In the genomic region with DNA sequence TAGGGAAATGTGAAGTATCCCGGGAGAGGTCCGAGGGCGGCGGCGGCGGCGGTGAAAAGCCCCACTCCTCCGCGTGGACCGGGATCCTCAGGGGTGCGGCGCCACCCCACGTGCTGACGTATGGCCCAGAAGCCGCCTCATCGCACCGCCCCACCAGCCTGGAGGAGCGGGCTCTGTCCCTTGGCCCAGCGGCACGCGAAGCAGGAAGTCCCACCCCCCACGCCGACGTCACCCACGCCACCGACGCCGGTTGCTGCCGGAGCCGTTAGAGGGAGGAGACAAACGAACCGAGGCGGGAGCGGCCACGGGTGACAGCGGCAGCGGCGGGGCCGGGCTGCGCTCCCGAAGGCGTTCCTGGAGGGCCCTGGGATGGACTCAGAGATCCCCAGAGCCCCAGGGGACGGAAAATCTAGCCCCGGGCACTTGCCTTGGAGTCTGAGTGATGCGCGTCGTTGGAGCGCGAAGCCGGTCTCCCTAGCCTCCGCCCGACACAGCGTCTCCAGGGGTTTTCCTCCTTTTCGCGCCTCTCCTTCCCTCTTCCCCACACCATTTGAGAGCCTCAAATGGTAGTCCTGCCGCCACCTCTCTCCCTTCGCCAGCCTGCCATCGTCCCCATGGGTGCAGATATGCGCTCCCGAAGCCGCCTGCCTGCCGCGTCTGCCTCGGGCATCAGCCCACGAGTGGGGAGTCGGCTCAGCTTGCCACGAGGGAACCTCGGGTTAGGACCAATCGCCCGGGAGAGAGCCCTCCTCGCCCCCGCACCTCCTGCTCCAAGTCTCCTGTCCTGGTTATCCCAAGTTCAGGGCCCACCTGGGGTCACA, we compare ENCODE assay signal across 1 cellular context.
TF ChIP-seq lines count a peak whose summit lies in the region.

A gene with protein sequence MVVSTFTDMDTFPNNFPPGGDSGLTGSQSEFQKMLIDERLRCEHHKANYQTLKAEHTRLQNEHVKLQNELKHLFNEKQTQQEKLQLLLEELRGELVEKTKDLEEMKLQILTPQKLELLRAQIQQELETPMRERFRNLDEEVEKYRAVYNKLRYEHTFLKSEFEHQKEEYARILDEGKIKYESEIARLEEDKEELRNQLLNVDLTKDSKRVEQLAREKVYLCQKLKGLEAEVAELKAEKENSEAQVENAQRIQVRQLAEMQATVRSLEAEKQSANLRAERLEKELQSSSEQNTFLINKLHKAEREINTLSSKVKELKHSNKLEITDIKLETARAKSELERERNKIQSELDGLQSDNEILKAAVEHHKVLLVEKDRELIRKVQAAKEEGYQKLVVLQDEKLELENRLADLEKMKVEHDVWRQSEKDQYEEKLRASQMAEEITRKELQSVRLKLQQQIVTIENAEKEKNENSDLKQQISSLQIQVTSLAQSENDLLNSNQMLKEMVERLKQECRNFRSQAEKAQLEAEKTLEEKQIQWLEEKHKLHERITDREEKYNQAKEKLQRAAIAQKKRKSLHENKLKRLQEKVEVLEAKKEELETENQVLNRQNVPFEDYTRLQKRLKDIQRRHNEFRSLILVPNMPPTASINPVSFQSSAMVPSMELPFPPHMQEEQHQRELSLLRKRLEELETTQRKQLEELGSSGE (minus strand): TSS at position 95 of the 821 bp plus-strand sequence. CDS start 47,377 bp downstream, outside the sequence.

TF ChIP-seq in H1, 55 proteins besides CTCF, POLR2A, EP300 and RAD21:
- TF ChIP-seq KDM4A (IDR thresholded peaks at IDR 0.05; ENCODE audit: low read depth, low read length, severe bottlenecking), result peak; percentile 99
- TF ChIP-seq, protein P1, sequence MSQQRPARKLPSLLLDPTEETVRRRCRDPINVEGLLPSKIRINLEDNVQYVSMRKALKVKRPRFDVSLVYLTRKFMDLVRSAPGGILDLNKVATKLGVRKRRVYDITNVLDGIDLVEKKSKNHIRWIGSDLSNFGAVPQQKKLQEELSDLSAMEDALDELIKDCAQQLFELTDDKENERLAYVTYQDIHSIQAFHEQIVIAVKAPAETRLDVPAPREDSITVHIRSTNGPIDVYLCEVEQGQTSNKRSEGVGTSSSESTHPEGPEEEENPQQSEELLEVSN (IDR thresholded peaks at IDR 0.05), result peak; percentile 1
- no peak for TF ChIP-seq JUND (IDR thresholded peaks at IDR 0.05; ENCODE audit: low read length)
- TF ChIP-seq, protein P2, sequence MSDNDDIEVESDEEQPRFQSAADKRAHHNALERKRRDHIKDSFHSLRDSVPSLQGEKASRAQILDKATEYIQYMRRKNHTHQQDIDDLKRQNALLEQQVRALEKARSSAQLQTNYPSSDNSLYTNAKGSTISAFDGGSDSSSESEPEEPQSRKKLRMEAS (IDR thresholded peaks at IDR 0.05), result peak; percentile 87
- peak; percentile 90 for TF ChIP-seq ASH2L (IDR thresholded peaks at IDR 0.05; ENCODE audit: low read length)
- peak; percentile 78 for TF ChIP-seq PHF8 (conservative IDR thresholded peaks at IDR 0.05; ENCODE audit: low read depth, low read length)
- TF ChIP-seq, protein P3, sequence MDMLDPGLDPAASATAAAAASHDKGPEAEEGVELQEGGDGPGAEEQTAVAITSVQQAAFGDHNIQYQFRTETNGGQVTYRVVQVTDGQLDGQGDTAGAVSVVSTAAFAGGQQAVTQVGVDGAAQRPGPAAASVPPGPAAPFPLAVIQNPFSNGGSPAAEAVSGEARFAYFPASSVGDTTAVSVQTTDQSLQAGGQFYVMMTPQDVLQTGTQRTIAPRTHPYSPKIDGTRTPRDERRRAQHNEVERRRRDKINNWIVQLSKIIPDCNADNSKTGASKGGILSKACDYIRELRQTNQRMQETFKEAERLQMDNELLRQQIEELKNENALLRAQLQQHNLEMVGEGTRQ (IDR thresholded peaks at IDR 0.05; ENCODE audit: low read length), result no peak
- peak; percentile 78; the same call in 1 of the 2 replicates for TF ChIP-seq EGR1 (IDR thresholded peaks at IDR 0.05; ENCODE audit: borderline replicate concordance, low read depth, low read length)
- TF ChIP-seq SUZ12 (IDR thresholded peaks at IDR 0.05; ENCODE audit: low read length), result no peak; the same call in 1 of the 2 replicates
- TF ChIP-seq KDM1A (IDR thresholded peaks at IDR 0.05; ENCODE audit: borderline replicate concordance, low read length), result peak; percentile 7; the same call in 1 of the 2 replicates
- TF ChIP-seq CEBPB (IDR thresholded peaks at IDR 0.05; ENCODE audit: low read depth, low read length), result no peak
- peak; percentile 76 for TF ChIP-seq TAF1 (IDR thresholded peaks at IDR 0.05; ENCODE audit: low read depth, low read length)
- peak; percentile 72 for TF ChIP-seq BACH1 (IDR thresholded peaks at IDR 0.05; ENCODE audit: low read length)
- TF ChIP-seq CREB1 (IDR thresholded peaks at IDR 0.05), result peak; percentile 89
- no peak for TF ChIP-seq GTF2F1 (IDR thresholded peaks at IDR 0.05; ENCODE audit: borderline replicate concordance, low read depth, low read length)
- no peak for TF ChIP-seq SIRT6 (IDR thresholded peaks at IDR 0.05; ENCODE audit: low read length)
- TF ChIP-seq POLR2AphosphoS5 (IDR thresholded peaks at IDR 0.05; ENCODE audit: low read depth, low read length), result peak; percentile 74
- TF ChIP-seq RBBP5 (IDR thresholded peaks at IDR 0.05; ENCODE audit: borderline replicate concordance, low read depth, low read length), result peak; percentile 62; the same call in 1 of the 2 replicates
- TF ChIP-seq SIN3A (conservative IDR thresholded peaks at IDR 0.05 in 1 of 2, IDR thresholded peaks at IDR 0.05 in 1 of 2; ENCODE audit: low read depth in 1 of 2, low read length in 2 of 2), result 0 out of 4 replicates have a peak, but pooled peaks of 1 of the 2 experiments have one; percentile 64
- peak; percentile 26 for TF ChIP-seq TAF7 (optimal IDR thresholded peaks at IDR 0.05; ENCODE audit: borderline replicate concordance, low read depth, low read length)
- peak in 1 of 2 experiments; percentile 70; a peak in 2 of 4 replicates for TF ChIP-seq HDAC2 (IDR thresholded peaks at IDR 0.05; ENCODE audit: borderline replicate concordance in 1 of 2, low read depth in 2 of 2, low read length in 2 of 2)
